8 cellular contexts compared by ENCODE assay signal in the genomic region with DNA sequence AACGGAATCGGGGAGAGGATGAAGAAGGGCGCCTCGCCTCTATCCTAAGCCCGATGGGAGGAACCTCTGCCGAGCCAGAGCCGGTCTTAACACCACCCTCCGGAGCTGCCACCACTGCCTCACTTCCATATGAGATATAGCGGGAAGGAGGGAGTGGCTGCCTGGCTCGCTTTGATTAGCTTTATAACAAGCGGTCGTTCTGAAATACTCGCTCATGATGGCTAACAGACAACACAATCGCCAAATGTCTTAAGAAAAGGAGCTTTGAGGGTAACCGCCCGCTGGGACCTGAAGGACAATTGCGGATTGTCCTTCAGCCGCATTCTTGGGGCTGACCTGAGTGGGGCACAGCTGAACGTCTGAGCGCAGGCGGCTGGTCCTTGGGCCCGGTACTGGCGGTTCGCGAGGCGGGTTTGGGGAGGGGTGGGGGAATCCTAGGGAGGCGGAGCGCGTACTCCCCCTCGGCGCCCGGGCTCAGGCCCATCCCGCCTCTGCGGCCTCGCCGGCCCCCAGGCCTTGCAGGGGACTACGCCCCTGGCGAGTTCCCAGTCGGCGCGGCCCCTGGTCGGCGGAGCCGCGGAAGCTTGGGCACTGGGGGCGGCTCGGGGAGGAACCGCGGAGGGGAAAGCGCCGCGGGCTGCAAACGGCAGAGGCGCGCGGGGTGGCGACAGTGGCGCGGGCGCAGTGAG. TPM values are rescaled to one million over a fixed set of nuclear protein-coding genes. Genes with fewer than 3 reads are reported as not detected.
DNase-seq lines count a peak whose midpoint lies in the region; ATAC-seq lines count a peak whose summit lies in the region.

PLAAT5 (minus strand) TSS at position 617 of the 689 bp plus-strand sequence; CDS start at position 484, 133 bp downstream.

- ATAC-seq in activated T-cell treated with anti-CD3 and anti-CD28 coated beads, Interleukin-2, amount 50 U/mL, for 4 hours: peak; percentile 72 to 73

- peaks cover 13% of the 10 kb centered on the region for H3K27me3 Mint-ChIP-seq in activated T-cell treated with anti-CD3 and anti-CD28 coated beads, Interleukin-2, amount 50 U/mL, for 4 hours (ENCODE audit: low read depth)

- H3K4me3 Mint-ChIP-seq in activated T-cell treated with anti-CD3 and anti-CD28 coated beads, Interleukin-2, amount 50 U/mL, for 4 hours: peak within 1 kb of the TSS; percentile 70

- H3K36me3 ChIP-seq in neuron (ENCODE audit: insufficient read depth, low read length): no peaks in the 10 kb centered on the region

- DNase-seq in ELF-1 (ENCODE audit: low read depth, low spot score) (peak; percentile 71), foreskin melanocyte (peak; percentile 14), SKM-1 (lab: John Stamatoyannopoulos, UW; ENCODE audit: unreplicated experiment) (no peak), mucosa of gallbladder (ENCODE audit: low spot score) (no peak), DMS 273 treated with DMSO at 0.1 percent for 48 hours (lab: John Stamatoyannopoulos, UW) (no peak), NCI-H524 treated with DMSO at 0.1 percent for 48 hours (lab: John Stamatoyannopoulos, UW) (no peak)
- DNase-seq in activated T-cell treated with anti-CD3 and anti-CD28 coated beads, Interleukin-2, amount 50 U/mL, for 4 hours: no peak

- H2AFZ ChIP-seq in neuron (ENCODE audit: low read depth, low read length): peak within 1 kb of the TSS; percentile 65

- peaks cover 8% of the 10 kb centered on the region for H3K4me1 Mint-ChIP-seq in activated T-cell treated with anti-CD3 and anti-CD28 coated beads, Interleukin-2, amount 50 U/mL, for 4 hours (ENCODE audit: low read depth)

- H3K4me1 ChIP-seq in neuron (ENCODE audit: insufficient read depth, low read length): peaks cover 2% of the 10 kb centered on the region

- H3K9me3 Mint-ChIP-seq in activated T-cell treated with anti-CD3 and anti-CD28 coated beads, Interleukin-2, amount 50 U/mL, for 4 hours: peaks cover 2% of the 10 kb centered on the region

- H3K36me3 Mint-ChIP-seq in activated T-cell treated with anti-CD3 and anti-CD28 coated beads, Interleukin-2, amount 50 U/mL, for 4 hours (ENCODE audit: insufficient read depth): no peaks in the 10 kb centered on the region

- peaks cover 3% of the 10 kb centered on the region for H3K9me3 ChIP-seq in neuron (ENCODE audit: low read length)

- H3K27me3 ChIP-seq in neuron (ENCODE audit: insufficient read depth, low read length): peaks cover 38% of the 10 kb centered on the region

- peak within 1 kb of the TSS; percentile 18 for H3K4me3 ChIP-seq in neuron (ENCODE audit: low read length)

RNA-seq across cellular contexts. Expression of gene PLAAT5, which starts in this region (rescaled TPM):
- total RNA-seq in activated T-cell treated with anti-CD3 and anti-CD28 coated beads, Interleukin-2, amount 50 U/mL, for 4 hours: under 1 TPM; 0.05 to 0.24 (median 0.13) TPM
- 1.7 TPM for total RNA-seq in mucosa of gallbladder

Comparison
In these comparisons a context has a peak if more than half of its experiments do, and no peak if none do; other contexts are left out.
1. Peak in ATAC-seq in activated T-cell treated with anti-CD3 and anti-CD28 coated beads, Interleukin-2, amount 50 U/mL, for 4 hours; RNA of the gene not detected or under 1 TPM.
2. DNase-seq: peak in ELF-1 (single experiment) and foreskin melanocyte (single experiment); none in activated T-cell treated with anti-CD3 and anti-CD28 coated beads, Interleukin-2, amount 50 U/mL, for 4 hours (single experiment), SKM-1 (single experiment), mucosa of gallbladder (single experiment), DMS 273 treated with DMSO at 0.1 percent for 48 hours (single experiment) and NCI-H524 treated with DMSO at 0.1 percent for 48 hours (single experiment).